8 cellular contexts compared by ENCODE assay signal in genomic region chr3:14404396-14405119, GRCh38. TPM values are rescaled to one million over a fixed set of nuclear protein-coding genes. Genes with fewer than 3 reads are reported as not detected.
DNase-seq lines count a peak whose midpoint lies in the region; ATAC-seq, FAIRE-seq and TF ChIP-seq lines count a peak whose summit lies in the region.

No MANE protein-coding gene starts in this region.

- ATAC-seq in naive B cell (ENCODE audit: low read depth in 2 of 2) (no peak), pancreas (no peak)

- H3K4me3 ChIP-seq in ACC112 (ENCODE audit: low read depth, low read length) (peak overlapping the region; percentile 94), HEK293 (ENCODE audit: low read depth, low read length) (no peak overlapping the region), astrocyte of the spinal cord (ENCODE audit: low read depth, low read length) (peak overlapping the region; percentile 59), pancreas (peak overlapping the region in 1 of 4 donors; percentile 72)

- TF ChIP-seq CTCF in HEK293 (tag by site-specific recombination; IDR thresholded peaks at IDR 0.05) (no peak), astrocyte of the spinal cord (IDR thresholded peaks at IDR 0.05; ENCODE audit: low read depth, low read length) (no peak), pancreas (IDR thresholded peaks at IDR 0.05) (no peak)

- H3K9me3 ChIP-seq in HEK293 (ENCODE audit: control insufficient read depth, insufficient read depth, low read depth, low read length) = no peaks in the 10 kb centered on the region
- H3K9me3 ChIP-seq in pancreas = no peaks in the 10 kb centered on the region

- H3K27me3 Mint-ChIP-seq in naive B cell = no peaks in the 10 kb centered on the region

- WGBS in pancreas, 2 donors = 62 to 64% methylated on average over 8 of the region's 8 CpGs

- H3K9me3 Mint-ChIP-seq in naive B cell = no peaks in the 10 kb centered on the region

- H3K27me3 ChIP-seq in ACC112 (ENCODE audit: insufficient read depth, low read length) (no peaks in the 10 kb centered on the region), pancreas (peaks cover 0 to 4% (median 0%) of the 10 kb centered on the region in 4 donors)

- H3K27ac Mint-ChIP-seq in naive B cell = peak overlapping the region in 3 of 6 donors; percentile 25 to 99 (median 83)

- peak overlapping the region in 7 of 8 donors; percentile 67 to 99 (median 97) for H3K4me3 Mint-ChIP-seq in naive B cell

- FAIRE-seq in pancreas (lab: Jason Lieb, UNC) = no peak

- H3K36me3 ChIP-seq in ACC112 (ENCODE audit: insufficient read depth, low read length) = no peaks in the 10 kb centered on the region
- no peaks in the 10 kb centered on the region for H3K36me3 ChIP-seq in HEK293 (ENCODE audit: control insufficient read depth in 2 of 2, insufficient read depth in 1 of 2, low read length in 2 of 2)
- H3K36me3 ChIP-seq in pancreas = no peaks in the 10 kb centered on the region

- H2AFZ ChIP-seq in ACC112 (ENCODE audit: low read length, unreplicated experiment) = no peak overlapping the region

- intact Hi-C loops in pancreas (cut with DNase I) = no loop called here

- POLR2A ChIA-PET in HEK293 (lab: Yijun Ruan, JAX) = interaction anchor here (0.6 kb wide), 1 partner anchor 15 kb away, joined by 5 read pairs; no protein-coding TSS in a partner anchor

- H3K27ac ChIP-seq in ACC112 (ENCODE audit: low read depth, low read length) (no peak overlapping the region), HEK293 (ENCODE audit: extremely low read depth, low read depth, low read length) (no peak overlapping the region), pancreas (no peak overlapping the region)

- in situ Hi-C loops in astrocyte of the spinal cord (cut with HindIII; ENCODE audit: low sequenced_read_pairs) (no loop called here), ACHN (cut with HindIII; ENCODE audit: low pct_ligation_motif_present, low pct_unique_long_range_greater_than_20kb, low sequenced_read_pairs) (no loop called here)

- peaks cover 42% of the 10 kb centered on the region for H3K79me2 ChIP-seq in ACC112 (ENCODE audit: control insufficient read depth, insufficient read depth, low read length, unreplicated experiment)

- H3K4me1 Mint-ChIP-seq in naive B cell = peaks cover 45 to 72% (median 64%) of the 10 kb centered on the region in 3 donors

- no peak for DNase-seq in astrocyte of the spinal cord (ENCODE audit: low read depth, low spot score)
- no peak for DNase-seq in naive B cell
- no peak for DNase-seq in pancreas
- no peak for DNase-seq in ACHN
- DNase-seq in NCI-H146 (lab: John Stamatoyannopoulos, UW) = no peak
- DNase-seq in DMS 273 treated with DMSO at 0.1 percent for 48 hours (lab: John Stamatoyannopoulos, UW) = no peak

- H3K4me1 ChIP-seq in ACC112 (ENCODE audit: control insufficient read depth, insufficient read depth, low read length, unreplicated experiment) (peaks cover 20% of the 10 kb centered on the region), HEK293 (ENCODE audit: control insufficient read depth, insufficient read depth, low read length) (peaks cover 2% of the 10 kb centered on the region; the same call in 1 of the 2 replicates), pancreas (peaks cover 0 to 2% (median 0%) of the 10 kb centered on the region in 3 donors)

- H3K36me3 Mint-ChIP-seq in naive B cell = no peaks in the 10 kb centered on the region

- CTCF ChIA-PET in HEK293 (lab: Yijun Ruan, JAX) = interaction anchor here (0.5 to 1.0 kb wide), 4 partner anchors 8 to 183 kb away, joined by 3 to 9 read pairs (median 4); no protein-coding TSS in a partner anchor

TF ChIP-seq in HEK293, 187 proteins besides CTCF, POLR2A, EP300 and RAD21:
- no peak for TF ChIP-seq ZNF658 (tag by site-specific recombination; IDR thresholded peaks at IDR 0.05)
- no peak for TF ChIP-seq ZNF24 (tag by site-specific recombination; IDR thresholded peaks at IDR 0.05)
- peak; percentile 24; the same call in 1 of the 2 replicates for TF ChIP-seq EGR2 (tag by site-specific recombination; IDR thresholded peaks at IDR 0.05; ENCODE audit: low read depth)
- no peak for TF ChIP-seq ZNF266 (tag by site-specific recombination; IDR thresholded peaks at IDR 0.05; ENCODE audit: low read depth)
- no peak for TF ChIP-seq AEBP2 (tag by site-specific recombination; IDR thresholded peaks at IDR 0.05; ENCODE audit: borderline replicate concordance)
- no peak for TF ChIP-seq HIC1 (tag by site-specific recombination; IDR thresholded peaks at IDR 0.05)
- TF ChIP-seq ZNF654 (tag by site-specific recombination; IDR thresholded peaks at IDR 0.05; ENCODE audit: low read depth) = no peak

RNA-seq across cellular contexts. Expression of gene SLC6A6, which starts 2.2 kb away (rescaled TPM):
- polyA plus RNA-seq in naive B cell (ENCODE audit: low read depth in 6 of 6) = 1 to 10 TPM; 4.7 to 9.1 (median 6.2) TPM
- total RNA-seq in pancreas = 10 to 100 TPM in 2 of 6 donors, 1 to 10 TPM in 4; 2.1 to 11.6 (median 3.4) TPM
- polyA plus RNA-seq in pancreas = 1 to 10 TPM; 2.4 to 6.1 TPM
